ENCODE assay signal across 1 cellular context in the genomic region with DNA sequence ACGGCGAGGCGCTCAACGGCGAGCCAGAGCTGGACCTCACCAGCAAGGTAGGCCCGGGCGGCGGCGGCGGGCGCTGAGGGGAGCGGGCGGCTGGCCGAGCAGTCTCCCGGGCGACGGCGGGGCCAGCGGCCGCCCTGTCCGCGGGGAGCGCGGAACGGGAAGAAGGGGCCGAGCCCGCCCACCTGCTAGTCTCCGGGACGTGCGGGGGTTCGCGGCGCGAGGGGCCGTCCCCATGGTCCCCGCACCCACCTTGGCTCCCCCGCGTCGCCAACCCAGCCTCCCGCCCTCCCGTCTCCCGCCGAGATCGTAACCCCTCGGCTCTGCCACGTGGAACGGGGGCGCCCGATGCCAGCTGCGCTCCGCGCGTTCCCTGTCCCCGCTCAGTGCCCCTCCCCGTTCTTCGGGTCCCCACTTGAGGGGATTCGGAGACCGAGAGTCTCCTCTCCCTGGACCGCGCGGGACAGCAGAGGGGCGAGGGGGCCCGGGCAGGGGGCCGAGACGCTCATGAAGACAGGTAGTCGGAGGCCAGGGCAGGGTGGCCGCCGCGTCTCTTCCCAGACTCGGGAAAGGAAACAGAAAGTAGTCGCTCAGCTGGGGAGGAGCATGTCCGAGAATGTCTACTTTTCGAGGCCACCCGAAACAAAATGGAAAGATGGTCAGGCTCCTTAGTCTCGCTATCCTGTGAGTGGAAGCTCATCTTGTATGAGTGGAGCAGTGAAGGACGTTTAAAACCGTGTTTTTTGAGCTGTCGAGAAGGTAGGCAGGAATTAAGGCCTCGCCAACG.
TF ChIP-seq lines count a peak whose summit lies in the region.

No MANE protein-coding gene starts in this region.

TF ChIP-seq in IMR-90, 13 proteins besides CTCF, POLR2A, EP300 and RAD21:
- TF ChIP-seq MXI1 (IDR thresholded peaks at IDR 0.05; ENCODE audit: borderline replicate concordance, low read depth, low read length): peak; percentile 83; the same call in 1 of the 2 replicates
- no peak for TF ChIP-seq CEBPB (IDR thresholded peaks at IDR 0.05; ENCODE audit: low read depth, low read length)
- no peak for TF ChIP-seq FOS (IDR thresholded peaks at IDR 0.05; ENCODE audit: low read depth, low read length)
